In the genomic region with DNA sequence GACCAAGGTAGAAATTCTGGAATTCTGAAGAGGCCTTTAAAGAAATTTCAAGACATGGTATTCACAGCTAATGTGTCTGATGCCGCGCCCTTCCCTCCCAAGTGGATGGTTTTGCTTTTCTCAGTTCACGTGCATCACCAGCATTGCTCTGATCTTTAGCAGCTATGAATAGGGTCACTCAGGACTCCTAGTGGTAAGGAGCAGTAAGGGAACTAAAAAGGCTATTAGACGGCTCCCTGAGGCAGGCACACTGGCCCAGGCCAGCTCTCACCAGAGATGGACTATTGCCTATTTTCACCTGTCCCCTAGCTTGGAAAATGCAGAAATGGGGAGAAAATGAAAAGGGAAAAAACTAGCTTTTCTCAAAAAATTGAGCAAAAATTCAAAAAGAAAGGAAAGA, we compare ENCODE assay signal across 8 cellular contexts.
DNase-seq lines count a peak whose midpoint lies in the region; ATAC-seq and TF ChIP-seq lines count a peak whose summit lies in the region.

No MANE protein-coding gene starts in this region.

- no peak overlapping the region for H3K18ac ChIP-seq in H9 (ENCODE audit: insufficient read length, low read depth, low read length)

- no peaks in the 10 kb centered on the region for H3K9me3 Mint-ChIP-seq in H9
- H3K9me3 Mint-ChIP-seq in HFFc6: peaks cover 29% of the 10 kb centered on the region

- H3K4me3 Mint-ChIP-seq in H9 (no peak overlapping the region), HFFc6 (no peak overlapping the region)

- H3K27me3 ChIP-seq in H9 (ENCODE audit: insufficient read depth, low read length): no peaks in the 10 kb centered on the region
- H3K27me3 ChIP-seq in hepatocyte: no peaks in the 10 kb centered on the region

- H3K4me2 ChIP-seq in H9 (ENCODE audit: insufficient read depth, insufficient read length, low read length) (no peak overlapping the region), hepatocyte (no peak overlapping the region)

- H3K27ac ChIP-seq in H9 (ENCODE audit: insufficient read length, low read depth, low read length) (no peak overlapping the region), hepatocyte (no peak overlapping the region)

- no peak overlapping the region for H4K5ac ChIP-seq in H9 (ENCODE audit: insufficient read length, low read depth, low read length)

- H3K36me3 Mint-ChIP-seq in H9 (ENCODE audit: insufficient read depth in 1 of 3, low read depth in 3 of 3) (no peaks in the 10 kb centered on the region), HFFc6 (ENCODE audit: low read depth) (no peaks in the 10 kb centered on the region)

- no peak overlapping the region for H2BK12ac ChIP-seq in H9 (ENCODE audit: insufficient read length, low read depth, low read length)

- no peaks in the 10 kb centered on the region for H3K9me2 ChIP-seq in hepatocyte (replicated peaks; ENCODE audit: insufficient read depth)

- H4K8ac ChIP-seq in H9 (replicated peaks; ENCODE audit: insufficient read length, low read depth, low read length): no peak overlapping the region

- no CpG with 5 or more reads among the region's 4 CpGs for WGBS in H9 (ENCODE audit: extremely low coverage, insufficient read length, low lambda C conversion rate)
- 59% methylated on average over 4 of the region's 4 CpGs for WGBS in hepatocyte (ENCODE audit: low lambda C conversion rate, missing lambda C conversion rate)

- H2AK5ac ChIP-seq in H9 (ENCODE audit: insufficient read length, low read length): no peak overlapping the region

- H3T11ph ChIP-seq in H9 (ENCODE audit: low read length): no peak overlapping the region

- H2BK5ac ChIP-seq in H9 (ENCODE audit: insufficient read length, low read length): no peak overlapping the region

- H3K79me1 ChIP-seq in H9 (ENCODE audit: insufficient read depth, low read depth, low read length, poor library complexity, severe bottlenecking): no peaks in the 10 kb centered on the region

- no peak overlapping the region for H2BK20ac ChIP-seq in H9 (ENCODE audit: low read depth, low read length, poor library complexity, severe bottlenecking)

- H3K4me1 Mint-ChIP-seq in H9 (0 out of 4 replicates have a peak, but pooled peaks cover 0 to under 1% of the 10 kb centered on the region in 2 experiments), HFFc6 (ENCODE audit: low read depth) (no peaks in the 10 kb centered on the region)

- TF ChIP-seq CTCF in H9 (conservative IDR thresholded peaks at IDR 0.05) (peak; percentile 65), hepatocyte (IDR thresholded peaks at IDR 0.05; ENCODE audit: poor library complexity) (peak; percentile 38), HFFc6 (IDR thresholded peaks at IDR 0.05) (no peak)

- H3K79me2 ChIP-seq in H9 (ENCODE audit: insufficient read depth, low read length): no peaks in the 10 kb centered on the region
- no peaks in the 10 kb centered on the region for H3K79me2 ChIP-seq in hepatocyte

- H3K9me3 ChIP-seq in H9 (ENCODE audit: control insufficient read depth, low read depth, low read length) (no peaks in the 10 kb centered on the region), hepatocyte (ENCODE audit: low read depth) (no peaks in the 10 kb centered on the region)

- no peak overlapping the region for H3K27ac Mint-ChIP-seq in H9
- H3K27ac Mint-ChIP-seq in HFFc6: no peak overlapping the region

- H2BK15ac ChIP-seq in H9 (ENCODE audit: low read depth, low read length): no peak overlapping the region

- no peaks in the 10 kb centered on the region for H3K27me3 Mint-ChIP-seq in H9 (ENCODE audit: low read depth)
- H3K27me3 Mint-ChIP-seq in HFFc6 (ENCODE audit: insufficient read depth): no peaks in the 10 kb centered on the region; the same call in 1 of the 2 replicates

- no peak overlapping the region for H3K4me3 ChIP-seq in hepatocyte

- no peak overlapping the region for H2BK120ac ChIP-seq in H9 (ENCODE audit: low read depth, low read length, poor library complexity, severe bottlenecking)

- no peak overlapping the region for H3K56ac ChIP-seq in H9 (ENCODE audit: insufficient read length, low read depth, low read length)

- H3K9ac ChIP-seq in H9 (ENCODE audit: extremely low read depth, insufficient read length, low read length): no peak overlapping the region

- H4K91ac ChIP-seq in H9 (ENCODE audit: insufficient read length, low read depth, low read length): no peak overlapping the region

- no peak overlapping the region for H3K14ac ChIP-seq in H9 (ENCODE audit: insufficient read depth, low read length)

- no peak overlapping the region for H3K23ac ChIP-seq in H9 (ENCODE audit: insufficient read length, low read depth, low read length)

- DNase-seq in NCI-H748 (lab: John Stamatoyannopoulos, UW; ENCODE audit: unreplicated experiment): peak; percentile 55
- DNase-seq in NCI-H748 treated with DMSO at 0.1 percent for 48 hours (lab: John Stamatoyannopoulos, UW): no peak
- peak; percentile 38 for DNase-seq in H9
- peak; percentile 9 for DNase-seq in NCI-H460 (ENCODE audit: extremely low read depth, low read depth)
- peak; percentile 34 for DNase-seq in hepatocyte (ENCODE audit: low spot score)
- DNase-seq in HFFc6: no peak
- DNase-seq in GOT3 (lab: John Stamatoyannopoulos, UW): no peak

- no peaks in the 10 kb centered on the region for H3K23me2 ChIP-seq in H9 (ENCODE audit: insufficient read length, low read depth, low read length, poor library complexity, severe bottlenecking)

- H3K4ac ChIP-seq in H9 (ENCODE audit: low read depth, low read length): no peak overlapping the region

- H3K4me1 ChIP-seq in H9 (ENCODE audit: insufficient read depth, low read length): no peaks in the 10 kb centered on the region
- no peaks in the 10 kb centered on the region for H3K4me1 ChIP-seq in hepatocyte (ENCODE audit: insufficient read depth)

- no peak for ATAC-seq in HG03108 (IDR thresholded peaks at IDR 0.05; ENCODE audit: unreplicated experiment)

- H3K36me3 ChIP-seq in hepatocyte (replicated peaks; ENCODE audit: insufficient read depth, low read depth): no peaks in the 10 kb centered on the region

- H4K20me1 ChIP-seq in H9 (ENCODE audit: control insufficient read depth, insufficient read depth, insufficient read length): no peaks in the 10 kb centered on the region
- H4K20me1 ChIP-seq in hepatocyte (ENCODE audit: insufficient read depth, poor library complexity, severe bottlenecking): no peaks in the 10 kb centered on the region

- no peak overlapping the region for H2AFZ ChIP-seq in H9 (ENCODE audit: low read length)
- no peak overlapping the region for H2AFZ ChIP-seq in hepatocyte

Comparison
In these comparisons a context has a peak if more than half of its experiments do, and no peak if none do; other contexts are left out.
1. DNase-seq: peak in NCI-H748 (single experiment), H9 (single experiment), NCI-H460 (single experiment) and hepatocyte (single experiment); none in NCI-H748 treated with DMSO at 0.1 percent for 48 hours (single experiment), HFFc6 (single experiment) and GOT3 (single experiment).